ENCODE assay signal across 9 cellular contexts in the genomic region with DNA sequence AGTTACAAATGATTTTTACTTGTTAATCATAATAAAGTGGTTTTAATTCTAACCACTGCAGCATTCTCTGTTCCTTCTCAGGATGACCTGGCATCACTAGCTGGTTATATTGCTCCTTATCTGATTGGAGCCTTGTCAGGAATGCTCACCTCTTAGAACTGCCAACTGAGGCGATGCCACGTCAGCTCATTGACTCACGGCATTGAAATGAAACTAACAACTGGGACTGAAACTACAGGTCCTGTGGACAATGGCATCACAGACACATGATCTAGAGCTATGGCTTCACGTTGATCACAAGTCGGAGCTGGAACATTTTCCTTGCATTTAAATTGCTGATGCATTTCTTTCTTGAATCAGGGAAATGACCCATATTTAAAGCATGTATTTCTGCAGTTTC. TPM values are rescaled to one million over a fixed set of nuclear protein-coding genes. Genes with fewer than 3 reads are reported as not detected.
DNase-seq lines count a peak whose midpoint lies in the region; ATAC-seq and TF ChIP-seq lines count a peak whose summit lies in the region.
"Had no signal": no experiment of that assay in that cellular context is flagged by ENCODE, and none has a peak within 500 bp of the region (broad histone marks: within the 10 kb centered on the region; RNA-seq: fewer than 3 reads in every experiment).

No MANE protein-coding gene starts in this region.

- TF ChIP-seq CTCF in brain (conservative IDR thresholded peaks at IDR 0.05) = no peak
- no peak for TF ChIP-seq CTCF in mesothelial cell of epicardium (IDR thresholded peaks at IDR 0.05; ENCODE audit: unreplicated experiment)

- no peak overlapping the region for H3K27ac Mint-ChIP-seq in brain
- peak overlapping the region; percentile 91 for H3K27ac Mint-ChIP-seq in mesothelial cell of epicardium
- no peak overlapping the region for H3K27ac Mint-ChIP-seq in activated T-helper 1 cell treated with anti-CD3 and anti-CD28 coated beads, Interleukin-12 subunit alpha, Interleukin-12 subunit beta, Interleukin-2, Interleukin-4 antibody, amounts not matched to agents 30 ng/mL and 10 ng/mL and 1 ng/mL, durations not matched to agents 14 hours and 24 hours and 36 hours
- H3K27ac Mint-ChIP-seq: T-helper 1 cell treated with Interleukin-12 subunit alpha and Interleukin-12 subunit beta and Interleukin-4 antibody, amounts not matched to agents 30 μg/mL and 1 μg/mL, for 36 hours had no signal

- ATAC-seq in HG03521 (IDR thresholded peaks at IDR 0.05; ENCODE audit: unreplicated experiment) (peak; percentile 89), HG02852 (IDR thresholded peaks at IDR 0.05; ENCODE audit: unreplicated experiment) (no peak)

- H3K4me1 Mint-ChIP-seq in brain (peaks cover 8% of the 10 kb centered on the region), mesothelial cell of epicardium (peaks cover 16% of the 10 kb centered on the region)
- H3K4me1 Mint-ChIP-seq in activated T-helper 1 cell treated with anti-CD3 and anti-CD28 coated beads, Interleukin-12 subunit alpha, Interleukin-12 subunit beta, Interleukin-2, Interleukin-4 antibody, amounts not matched to agents 30 ng/mL and 10 ng/mL and 1 ng/mL, durations not matched to agents 14 hours and 24 hours and 36 hours (ENCODE audit: low read depth) = no peaks in the 10 kb centered on the region

- H3K36me3 Mint-ChIP-seq in brain (peaks cover 7% of the 10 kb centered on the region), mesothelial cell of epicardium (peaks cover 5% of the 10 kb centered on the region)
- no peaks in the 10 kb centered on the region for H3K36me3 Mint-ChIP-seq in activated T-helper 1 cell treated with anti-CD3 and anti-CD28 coated beads, Interleukin-12 subunit alpha, Interleukin-12 subunit beta, Interleukin-2, Interleukin-4 antibody, amounts not matched to agents 30 ng/mL and 10 ng/mL and 1 ng/mL, durations not matched to agents 14 hours and 24 hours and 36 hours (ENCODE audit: low read depth)

- peaks cover 5% of the 10 kb centered on the region for H3K27me3 Mint-ChIP-seq in brain
- no peaks in the 10 kb centered on the region for H3K27me3 Mint-ChIP-seq in mesothelial cell of epicardium (ENCODE audit: low read depth)
- no peaks in the 10 kb centered on the region for H3K27me3 Mint-ChIP-seq in activated T-helper 1 cell treated with anti-CD3 and anti-CD28 coated beads, Interleukin-12 subunit alpha, Interleukin-12 subunit beta, Interleukin-2, Interleukin-4 antibody, amounts not matched to agents 30 ng/mL and 10 ng/mL and 1 ng/mL, durations not matched to agents 14 hours and 24 hours and 36 hours (ENCODE audit: insufficient read depth)

- H3K4me3 Mint-ChIP-seq in brain = peak overlapping the region in 3 of 5 experiments; percentile 2 to 10 (median 3)
- peak overlapping the region; percentile 1 for H3K4me3 Mint-ChIP-seq in mesothelial cell of epicardium
- H3K4me3 Mint-ChIP-seq in activated T-helper 1 cell treated with anti-CD3 and anti-CD28 coated beads, Interleukin-12 subunit alpha, Interleukin-12 subunit beta, Interleukin-2, Interleukin-4 antibody, amounts not matched to agents 30 ng/mL and 10 ng/mL and 1 ng/mL, durations not matched to agents 14 hours and 24 hours and 36 hours = no peak overlapping the region
- H3K4me3 Mint-ChIP-seq: T-helper 1 cell treated with Interleukin-12 subunit alpha and Interleukin-12 subunit beta and Interleukin-4 antibody, amounts not matched to agents 30 μg/mL and 1 μg/mL, for 36 hours had no signal

- H3K9me3 Mint-ChIP-seq in brain (peaks cover 17 to 26% (median 20%) of the 10 kb centered on the region in 5 experiments), mesothelial cell of epicardium (peaks cover 20% of the 10 kb centered on the region)
- H3K9me3 Mint-ChIP-seq in activated T-helper 1 cell treated with anti-CD3 and anti-CD28 coated beads, Interleukin-12 subunit alpha, Interleukin-12 subunit beta, Interleukin-2, Interleukin-4 antibody, amounts not matched to agents 30 ng/mL and 10 ng/mL and 1 ng/mL, durations not matched to agents 14 hours and 24 hours and 36 hours = no peaks in the 10 kb centered on the region

- intact Hi-C loops in activated T-helper 1 cell treated with anti-CD3 and anti-CD28 coated beads, Interleukin-12 subunit alpha, Interleukin-12 subunit beta, Interleukin-2, Interleukin-4 antibody, amounts not matched to agents 30 ng/mL and 10 ng/mL and 1 ng/mL, durations not matched to agents 14 hours and 24 hours and 36 hours (cut with micrococcal nuclease) = no loop called here

- peak; percentile 20 for DNase-seq in DMS53 (lab: John Stamatoyannopoulos, UW)
- no peak for DNase-seq in DMS53 treated with DMSO at 0.1 percent for 48 hours (lab: John Stamatoyannopoulos, UW; ENCODE audit: unreplicated experiment)
- no peak for DNase-seq in mesothelial cell of epicardium (ENCODE audit: low spot score in 2 of 2, unreplicated experiment in 2 of 2)
- no peak for DNase-seq in central memory CD4-positive, alpha-beta T cell
- no peak for DNase-seq in activated T-helper 1 cell treated with anti-CD3 and anti-CD28 coated beads, Interleukin-12 subunit alpha, Interleukin-12 subunit beta, Interleukin-2, Interleukin-4 antibody, amounts not matched to agents 30 ng/mL and 10 ng/mL and 1 ng/mL, durations not matched to agents 14 hours and 24 hours and 36 hours (ENCODE audit: low spot score)

RNA-seq across cellular contexts. Expression of a gene that starts 54.9 kb away (rescaled TPM):
- 95.4 TPM for polyA plus RNA-seq in brain (ENCODE audit: insufficient read depth, low read depth, low replicate concordance)
- total RNA-seq in mesothelial cell of epicardium = 5.5 to 7.2 TPM (median 6.9 TPM) in 3 replicates
- total RNA-seq in activated T-helper 1 cell treated with anti-CD3 and anti-CD28 coated beads, Interleukin-12 subunit alpha, Interleukin-12 subunit beta, Interleukin-2, Interleukin-4 antibody, amounts not matched to agents 30 ng/mL and 10 ng/mL and 1 ng/mL, durations not matched to agents 14 hours and 24 hours and 36 hours = not detected in 2 replicates
